Comparison of ENCODE assay signal across 24 cellular contexts in the genomic region with DNA sequence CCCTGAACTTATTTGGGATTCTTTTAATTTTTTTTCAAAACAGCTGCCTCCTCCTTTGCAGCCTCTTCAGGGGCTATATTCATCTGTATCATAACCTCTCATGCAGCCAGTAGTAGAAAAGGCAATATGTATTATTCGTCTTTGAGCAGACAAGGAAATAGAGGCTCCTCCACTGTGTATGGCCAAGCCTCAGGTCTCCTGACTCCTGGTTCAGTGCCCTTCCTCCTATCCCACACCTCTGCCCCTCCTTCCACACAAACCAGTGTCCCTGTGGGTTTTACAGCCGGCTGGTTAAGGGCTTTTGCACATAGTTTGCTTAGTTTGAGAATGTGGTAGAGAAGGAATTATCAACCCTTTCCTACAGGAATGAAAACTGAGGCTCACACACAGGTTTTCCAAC. TPM values are rescaled to one million over a fixed set of nuclear protein-coding genes. Genes with fewer than 3 reads are reported as not detected.
"Had no signal": no experiment of that assay in that cellular context is flagged by ENCODE, and none has a peak within 500 bp of the region (broad histone marks: within the 10 kb centered on the region; RNA-seq: fewer than 3 reads in every experiment).

No MANE protein-coding gene starts in this region.

- H3K27ac Mint-ChIP-seq: activated CD4-positive, alpha-beta T cell treated with anti-CD3 and anti-CD28 coated beads for 36 hours; activated CD8-positive, alpha-beta T cell treated with anti-CD3 and anti-CD28 coated beads for 36 hours; activated naive CD8-positive, alpha-beta T cell treated with anti-CD3 and anti-CD28 coated beads for 36 hours; activated T-helper 17 cell treated with anti-CD3 and anti-CD28 coated beads, Interleukin-2, amount 50 U/mL, for 72 hours; nephron; stimulated activated naive B cell treated with anti-CD40 and anti-IgM and Interleukin-4, amounts not matched to agents 10 μg/mL and 1 μg/mL and 100 μg/mL, for 72 hours; WTC11 had no signal

- H3K4me3 Mint-ChIP-seq: activated CD4-positive, alpha-beta T cell treated with anti-CD3 and anti-CD28 coated beads for 36 hours; activated CD8-positive, alpha-beta T cell treated with anti-CD3 and anti-CD28 coated beads for 36 hours; activated naive CD8-positive, alpha-beta T cell treated with anti-CD3 and anti-CD28 coated beads for 36 hours; activated T-helper 17 cell treated with anti-CD3 and anti-CD28 coated beads, Interleukin-2, amount 50 U/mL, for 72 hours; nephron; stimulated activated naive B cell treated with anti-CD40 and anti-IgM and Interleukin-4, amounts not matched to agents 10 μg/mL and 1 μg/mL and 100 μg/mL, for 72 hours; WTC11 had no signal

- H3K4me1 Mint-ChIP-seq: activated naive CD8-positive, alpha-beta T cell treated with anti-CD3 and anti-CD28 coated beads for 36 hours; activated T-helper 17 cell treated with anti-CD3 and anti-CD28 coated beads, Interleukin-2, amount 50 U/mL, for 72 hours; stimulated activated naive B cell treated with anti-CD40 and anti-IgM and Interleukin-4, amounts not matched to agents 10 μg/mL and 1 μg/mL and 100 μg/mL, for 72 hours had no signal

- H3K9me3 ChIP-seq: spleen, thoracic aorta had no signal

- DNase-seq: activated CD4-positive, alpha-beta T cell treated with anti-CD3 and anti-CD28 coated beads for 36 hours; activated CD8-positive, alpha-beta T cell treated with anti-CD3 and anti-CD28 coated beads for 36 hours; activated naive CD4-positive, alpha-beta T cell; activated naive CD8-positive, alpha-beta T cell treated with anti-CD3 and anti-CD28 coated beads for 36 hours; activated T-cell treated with anti-CD3 and anti-CD28 coated beads, Interleukin-2, amount 50 U/mL, for 1 hour; amniotic stem cell; erythroblast; hypothalamus; nucleus accumbens; retina; spleen; stimulated activated naive B cell treated with anti-CD40 and anti-IgM and Interleukin-4, amounts not matched to agents 10 μg/mL and 1 μg/mL and 100 μg/mL, for 72 hours; SW 1271 had no signal

- H3K4me3 ChIP-seq: cardiac muscle cell, spleen, thoracic aorta had no signal

- H3K36me3 Mint-ChIP-seq: activated naive CD8-positive, alpha-beta T cell treated with anti-CD3 and anti-CD28 coated beads for 36 hours; stimulated activated naive B cell treated with anti-CD40 and anti-IgM and Interleukin-4, amounts not matched to agents 10 μg/mL and 1 μg/mL and 100 μg/mL, for 72 hours; WTC11 had no signal

- H3K27me3 ChIP-seq: cardiac muscle cell had no signal

- H3K27ac ChIP-seq: cardiac muscle cell, thoracic aorta had no signal

- H3K9me3 Mint-ChIP-seq: activated CD8-positive, alpha-beta T cell treated with anti-CD3 and anti-CD28 coated beads for 36 hours; activated naive CD8-positive, alpha-beta T cell treated with anti-CD3 and anti-CD28 coated beads for 36 hours; activated T-helper 17 cell treated with anti-CD3 and anti-CD28 coated beads, Interleukin-2, amount 50 U/mL, for 72 hours; nephron; stimulated activated naive B cell treated with anti-CD40 and anti-IgM and Interleukin-4, amounts not matched to agents 10 μg/mL and 1 μg/mL and 100 μg/mL, for 72 hours; WTC11 had no signal

- ATAC-seq: activated CD4-positive, alpha-beta T cell treated with anti-CD3 and anti-CD28 coated beads for 36 hours; activated CD8-positive, alpha-beta T cell treated with anti-CD3 and anti-CD28 coated beads for 36 hours; activated T-helper 17 cell treated with anti-CD3 and anti-CD28 coated beads, Interleukin-2, amount 50 U/mL, for 72 hours; stimulated activated naive B cell treated with anti-CD40 and anti-IgM and Interleukin-4, amounts not matched to agents 10 μg/mL and 1 μg/mL and 100 μg/mL, for 72 hours; WTC11 had no signal

- H3K36me3 ChIP-seq: cardiac muscle cell, spleen, thoracic aorta had no signal

- H3K27me3 Mint-ChIP-seq: activated CD4-positive, alpha-beta T cell treated with anti-CD3 and anti-CD28 coated beads for 36 hours; activated CD8-positive, alpha-beta T cell treated with anti-CD3 and anti-CD28 coated beads for 36 hours; activated naive CD8-positive, alpha-beta T cell treated with anti-CD3 and anti-CD28 coated beads for 36 hours had no signal

RNA-seq across cellular contexts. Expression of gene ACVRL1, which starts 8.8 kb away (rescaled TPM):
- total RNA-seq: activated CD4-positive, alpha-beta T cell treated with anti-CD3 and anti-CD28 coated beads for 36 hours; activated CD8-positive, alpha-beta T cell treated with anti-CD3 and anti-CD28 coated beads for 36 hours; activated naive CD8-positive, alpha-beta T cell treated with anti-CD3 and anti-CD28 coated beads for 36 hours; activated T-helper 17 cell treated with anti-CD3 and anti-CD28 coated beads, Interleukin-2, amount 50 U/mL, for 72 hours; T-helper 2 cell treated with Interferon-gamma antibody and Interleukin-4, amounts not matched to agents 100 ng/mL and 5 ng/mL, for 36 hours had no signal
- polyA plus RNA-seq: cardiac muscle cell had no signal

RNA-seq across cellular contexts. Expression of gene ANKRD33, which starts 10.6 kb away (rescaled TPM):
- total RNA-seq: activated CD4-positive, alpha-beta T cell treated with anti-CD3 and anti-CD28 coated beads for 36 hours; activated CD8-positive, alpha-beta T cell treated with anti-CD3 and anti-CD28 coated beads for 36 hours; activated naive CD8-positive, alpha-beta T cell treated with anti-CD3 and anti-CD28 coated beads for 36 hours; activated T-helper 17 cell treated with anti-CD3 and anti-CD28 coated beads, Interleukin-2, amount 50 U/mL, for 72 hours; frontal cortex; kidney; liver; mesenteric fat pad; spleen; T-helper 2 cell treated with Interferon-gamma antibody and Interleukin-4, amounts not matched to agents 100 ng/mL and 5 ng/mL, for 36 hours; thoracic aorta; urinary bladder had no signal
- polyA plus RNA-seq: cardiac muscle cell, liver, spleen, urinary bladder had no signal
